ENCODE assay signal across 17 cellular contexts in genomic region chr3:181317521-181317920, GRCh38.
DNase-seq lines count a peak whose midpoint lies in the region; ATAC-seq and TF ChIP-seq lines count a peak whose summit lies in the region.
"Had no signal": no experiment of that assay in that cellular context is flagged by ENCODE, and none has a peak within 500 bp of the region (broad histone marks: within the 10 kb centered on the region; RNA-seq: fewer than 3 reads in every experiment).

No MANE protein-coding gene starts in this region.

- peaks cover 8% of the 10 kb centered on the region for H3K27me3 Mint-ChIP-seq in glutamatergic neuron (ENCODE audit: unreplicated experiment)
- H3K27me3 Mint-ChIP-seq in activated naive CD8-positive, alpha-beta T cell treated with anti-CD3 and anti-CD28 coated beads, Interleukin-2, amount 50 U/mL, for 24 hours, result no peaks in the 10 kb centered on the region

- TF ChIP-seq CTCF in glutamatergic neuron (IDR thresholded peaks at IDR 0.05; ENCODE audit: partially characterized antibody, unreplicated experiment), result no peak

- peak; percentile 20 for DNase-seq in NCI-H510A treated with DMSO at 0.1 percent for 48 hours (lab: John Stamatoyannopoulos, UW)
- no peak for DNase-seq in NCI-H510A (lab: John Stamatoyannopoulos, UW)
- DNase-seq in NCI-H1417 treated with DMSO at 0.1 percent for 48 hours (lab: John Stamatoyannopoulos, UW), result peak; percentile 35
- peak; percentile 69 for DNase-seq in NCI-H69 (lab: John Stamatoyannopoulos, UW)
- DNase-seq in glutamatergic neuron, result peak; percentile 51
- no peak for DNase-seq in DMS53 treated with DMSO at 0.1 percent for 48 hours (lab: John Stamatoyannopoulos, UW; ENCODE audit: unreplicated experiment)
- DNase-seq in activated naive CD8-positive, alpha-beta T cell treated with anti-CD3 and anti-CD28 coated beads, Interleukin-2, amount 50 U/mL, for 24 hours, result no peak
- no peak for DNase-seq in SIG-M5 treated with dmso at 0.1 percent for 504 hours (lab: John Stamatoyannopoulos, UW; ENCODE audit: unreplicated experiment)
- DNase-seq: C1 segment of cervical spinal cord; DMS 273 treated with DMSO at 0.1 percent for 48 hours; KG1; NCI-H1048; NCI-H187; NK-92 treated with Interleukin-12 subunit alpha and Interleukin-12 subunit beta, amount 100 ng/mL, for 24 hours; OCI-M1 had no signal

- H3K27ac Mint-ChIP-seq in glutamatergic neuron (ENCODE audit: unreplicated experiment), result peak overlapping the region; percentile 92
- no peak overlapping the region for H3K27ac Mint-ChIP-seq in activated naive CD8-positive, alpha-beta T cell treated with anti-CD3 and anti-CD28 coated beads, Interleukin-2, amount 50 U/mL, for 24 hours
- H3K27ac Mint-ChIP-seq: T-helper 2 cell treated with Interferon-gamma antibody and Interleukin-4, amounts not matched to agents 5 μg/mL and 100 μg/mL, for 36 hours had no signal

- peaks cover 22% of the 10 kb centered on the region for H3K9me3 Mint-ChIP-seq in glutamatergic neuron (ENCODE audit: unreplicated experiment)
- peaks cover 15% of the 10 kb centered on the region for H3K9me3 Mint-ChIP-seq in activated naive CD8-positive, alpha-beta T cell treated with anti-CD3 and anti-CD28 coated beads, Interleukin-2, amount 50 U/mL, for 24 hours
- H3K9me3 Mint-ChIP-seq: T-helper 2 cell treated with Interferon-gamma antibody and Interleukin-4, amounts not matched to agents 5 μg/mL and 100 μg/mL, for 36 hours had no signal

- no peak for ATAC-seq in activated naive CD8-positive, alpha-beta T cell treated with anti-CD3 and anti-CD28 coated beads, Interleukin-2, amount 50 U/mL, for 24 hours
- ATAC-seq: A549 had no signal

- peak overlapping the region; percentile 48 for H3K4me3 Mint-ChIP-seq in glutamatergic neuron (ENCODE audit: unreplicated experiment)
- H3K4me3 Mint-ChIP-seq in activated naive CD8-positive, alpha-beta T cell treated with anti-CD3 and anti-CD28 coated beads, Interleukin-2, amount 50 U/mL, for 24 hours, result no peak overlapping the region
- H3K4me3 Mint-ChIP-seq: T-helper 2 cell treated with Interferon-gamma antibody and Interleukin-4, amounts not matched to agents 5 μg/mL and 100 μg/mL, for 36 hours had no signal

- H3K36me3 Mint-ChIP-seq in glutamatergic neuron (ENCODE audit: unreplicated experiment), result peaks cover 19% of the 10 kb centered on the region
- H3K36me3 Mint-ChIP-seq in activated naive CD8-positive, alpha-beta T cell treated with anti-CD3 and anti-CD28 coated beads, Interleukin-2, amount 50 U/mL, for 24 hours (ENCODE audit: low read depth), result no peaks in the 10 kb centered on the region

- H3K4me1 Mint-ChIP-seq in glutamatergic neuron (ENCODE audit: low read depth, unreplicated experiment), result peaks cover 50% of the 10 kb centered on the region
- H3K4me1 Mint-ChIP-seq in activated naive CD8-positive, alpha-beta T cell treated with anti-CD3 and anti-CD28 coated beads, Interleukin-2, amount 50 U/mL, for 24 hours, result no peaks in the 10 kb centered on the region

Comparison
In these comparisons a context has a peak if more than half of its experiments do, and no peak if none do; other contexts are left out.
1. DNase-seq: peak in NCI-H510A treated with DMSO at 0.1 percent for 48 hours (single experiment), NCI-H1417 treated with DMSO at 0.1 percent for 48 hours (single experiment), NCI-H69 (single experiment) and glutamatergic neuron (single experiment); none in NCI-H510A (single experiment), DMS53 treated with DMSO at 0.1 percent for 48 hours (single experiment), activated naive CD8-positive, alpha-beta T cell treated with anti-CD3 and anti-CD28 coated beads, Interleukin-2, amount 50 U/mL, for 24 hours (single experiment) and SIG-M5 treated with dmso at 0.1 percent for 504 hours (single experiment).